ENCODE assay signal across 9 cellular contexts in genomic region chrX:24395775-24396174, GRCh38. TPM values are rescaled to one million over a fixed set of nuclear protein-coding genes. Genes with fewer than 3 reads are reported as not detected.
DNase-seq lines count a peak whose midpoint lies in the region; ATAC-seq and TF ChIP-seq lines count a peak whose summit lies in the region.
"Had no signal": no experiment of that assay in that cellular context is flagged by ENCODE, and none has a peak within 500 bp of the region (broad histone marks: within the 10 kb centered on the region; RNA-seq: fewer than 3 reads in every experiment).

No MANE protein-coding gene starts in this region.

- peak; percentile 88 for ATAC-seq in CD8-positive, alpha-beta T cell
- ATAC-seq in GM18907 (IDR thresholded peaks at IDR 0.05; ENCODE audit: unreplicated experiment) (peak; percentile 83), Right ventricle myocardium superior (ENCODE audit: poor library complexity) (peak; percentile 80), GM21515 (IDR thresholded peaks at IDR 0.05; ENCODE audit: unreplicated experiment) (no peak)

- DNase-seq in CD8-positive, alpha-beta T cell, result peak in 4 of 7 experiments; percentile 3 to 49 (median 28)
- DNase-seq in PC-9 (peak in 1 of 2 experiments; percentile 38), adipocyte (ENCODE audit: low read depth) (peak; percentile 88), Right ventricle myocardium superior (no peak)

- H3K4me1 Mint-ChIP-seq in CD8-positive, alpha-beta T cell (ENCODE audit: low read depth), result peaks cover 2% of the 10 kb centered on the region

- no peak overlapping the region for H2AFZ ChIP-seq in KMS-11 (ENCODE audit: low read depth)
- no peak overlapping the region for H2AFZ ChIP-seq in PC-9

- H3F3A ChIP-seq in PC-9 (ENCODE audit: insufficient read depth, low read depth), result no peaks in the 10 kb centered on the region

- no peak overlapping the region for H3K4me3 Mint-ChIP-seq in CD8-positive, alpha-beta T cell

- TF ChIP-seq CTCF in CD8-positive, alpha-beta T cell (IDR thresholded peaks at IDR 0.05), result peak; percentile 60
- TF ChIP-seq CTCF in KMS-11 (conservative IDR thresholded peaks at IDR 0.05; ENCODE audit: low read depth, low read length), result peak; percentile 81
- peak; percentile 79 for TF ChIP-seq CTCF in PC-9 (conservative IDR thresholded peaks at IDR 0.05)

- no peak overlapping the region for H3K27ac ChIP-seq in CD8-positive, alpha-beta T cell (ENCODE audit: low read depth, low read length)
- H3K27ac ChIP-seq in KMS-11 (no peak overlapping the region), PC-9 (no peak overlapping the region), rectal smooth muscle tissue (ENCODE audit: low read depth, low read length) (peak overlapping the region; percentile 59)

- no peaks in the 10 kb centered on the region for H3K9me3 Mint-ChIP-seq in CD8-positive, alpha-beta T cell

- H3K9ac ChIP-seq in KMS-11 (no peak overlapping the region), adipocyte (ENCODE audit: low read length) (no peak overlapping the region), rectal smooth muscle tissue (ENCODE audit: low read length) (no peak overlapping the region)

- no TSS peak for BruUV-seq in PC-9 (replicated peaks; lab: Mats Ljungman, UMichigan)

- no peak overlapping the region for H3K27ac Mint-ChIP-seq in CD8-positive, alpha-beta T cell

- H3K36me3 ChIP-seq in CD8-positive, alpha-beta T cell (ENCODE audit: insufficient read depth, low read length), result no peaks in the 10 kb centered on the region
- no peaks in the 10 kb centered on the region for H3K36me3 ChIP-seq in KMS-11 (ENCODE audit: insufficient read depth)
- H3K36me3 ChIP-seq in PC-9 (ENCODE audit: low read depth), result no peaks in the 10 kb centered on the region
- H3K36me3 ChIP-seq in adipocyte (ENCODE audit: control insufficient read depth, insufficient read depth, low read length, severe bottlenecking), result no peaks in the 10 kb centered on the region
- H3K36me3 ChIP-seq in rectal smooth muscle tissue (ENCODE audit: control insufficient read depth, insufficient read depth, low read length), result no peaks in the 10 kb centered on the region

- H3K27me3 Mint-ChIP-seq in CD8-positive, alpha-beta T cell (ENCODE audit: low read depth), result peaks cover 17% of the 10 kb centered on the region

- H3K27me3 ChIP-seq in CD8-positive, alpha-beta T cell (ENCODE audit: insufficient read depth, low read length), result no peaks in the 10 kb centered on the region
- H3K27me3 ChIP-seq in KMS-11 (ENCODE audit: insufficient read depth, low read depth) (no peaks in the 10 kb centered on the region), PC-9 (ENCODE audit: insufficient read depth, low read depth) (peaks cover 8% of the 10 kb centered on the region; the same call in 1 of the 2 replicates), adipocyte (replicated peaks; ENCODE audit: control insufficient read depth, insufficient read depth, low read length) (peaks cover 27% of the 10 kb centered on the region), rectal smooth muscle tissue (ENCODE audit: control insufficient read depth, insufficient read depth, low read length) (peaks cover 3% of the 10 kb centered on the region)

- intact Hi-C loops in CD8-positive, alpha-beta T cell (cut with DNase I, micrococcal nuclease), result loop anchor here (1.0 kb wide), 2 partner anchors 103 to 104 kb away; no protein-coding TSS in a partner anchor
- intact Hi-C loops in PC-9 (cut with micrococcal nuclease; ENCODE audit: unreplicated experiment) (loop anchor here (1.0 to 10.0 kb wide), 3 partner anchors 104 to 747 kb away; no protein-coding TSS in a partner anchor), Right ventricle myocardium superior (cut with DNase I) (loop anchor here (5.0 kb wide), 1 partner anchor 102 kb away; no protein-coding TSS in a partner anchor)

- H3K79me2 ChIP-seq in KMS-11 (ENCODE audit: insufficient read depth, low read depth) (no peaks in the 10 kb centered on the region), PC-9 (ENCODE audit: low read depth) (no peaks in the 10 kb centered on the region)

- no peaks in the 10 kb centered on the region for H3K36me3 Mint-ChIP-seq in CD8-positive, alpha-beta T cell

- no peaks in the 10 kb centered on the region for H3K9me2 ChIP-seq in PC-9 (ENCODE audit: insufficient read depth)

- H3K4me2 ChIP-seq in KMS-11 (no peak overlapping the region), PC-9 (no peak overlapping the region)

- no peaks in the 10 kb centered on the region for H3K4me1 ChIP-seq in CD8-positive, alpha-beta T cell (ENCODE audit: insufficient read depth, low read length)
- H3K4me1 ChIP-seq in KMS-11 (ENCODE audit: low read depth, poor library complexity, severe bottlenecking), result peaks cover 3% of the 10 kb centered on the region
- H3K4me1 ChIP-seq in PC-9 (replicated peaks; ENCODE audit: insufficient read depth), result no peaks in the 10 kb centered on the region
- peaks cover 17% of the 10 kb centered on the region for H3K4me1 ChIP-seq in adipocyte (ENCODE audit: control insufficient read depth, insufficient read depth, low read length)
- H3K4me1 ChIP-seq in rectal smooth muscle tissue (ENCODE audit: control insufficient read depth, insufficient read depth, low read length), result peaks cover 10% of the 10 kb centered on the region

- no peak overlapping the region for H3K4me3 ChIP-seq in CD8-positive, alpha-beta T cell (ENCODE audit: low read depth, low read length)
- H3K4me3 ChIP-seq in KMS-11 (IDR thresholded peaks at IDR 0.05; ENCODE audit: insufficient read depth, low read depth, low read length) (no peak overlapping the region), PC-9 (no peak overlapping the region), adipocyte (ENCODE audit: low read length) (no peak overlapping the region), rectal smooth muscle tissue (ENCODE audit: low read length) (no peak overlapping the region)

- CTCF ChIA-PET in CD8-positive, alpha-beta T cell (lab: Charles Lee), result interaction anchor here (0.6 to 6.4 kb wide), 30 partner anchors 8 to 307 kb away, joined by 3 to 175 read pairs (median 4); partner anchors contain the start of gene PDK3
- CTCF ChIA-PET in PC-9 (lab: Charles Lee), result interaction anchor here (1.0 to 2.0 kb wide), 2 partner anchors 103 to 110 kb away, joined by 4 to 14 read pairs; no protein-coding TSS in a partner anchor

- no peaks in the 10 kb centered on the region for H4K20me1 ChIP-seq in KMS-11 (ENCODE audit: insufficient read depth)
- no peaks in the 10 kb centered on the region for H4K20me1 ChIP-seq in PC-9 (ENCODE audit: insufficient read depth)

- no peaks in the 10 kb centered on the region for H3K9me3 ChIP-seq in CD8-positive, alpha-beta T cell (ENCODE audit: low read length)
- H3K9me3 ChIP-seq in PC-9 (ENCODE audit: insufficient read depth, low read depth) (no peaks in the 10 kb centered on the region), adipocyte (ENCODE audit: control insufficient read depth, low read length) (no peaks in the 10 kb centered on the region)

- POLR2A ChIA-PET in CD8-positive, alpha-beta T cell (lab: Charles Lee), result interaction anchor here (0.7 to 2.5 kb wide), 3 partner anchors 85 to 325 kb away, joined by 3 to 14 read pairs (median 10); no protein-coding TSS in a partner anchor
- POLR2A ChIA-PET in PC-9 (lab: Charles Lee; ENCODE audit: unreplicated experiment), result no interaction called here

RNA-seq across cellular contexts. Expression of gene SUPT20HL1, which starts 35.3 kb away (rescaled TPM):
- total RNA-seq in CD8-positive, alpha-beta T cell, result not detected
- total RNA-seq in PC-9 (2021) (not detected in 2 replicates), Right ventricle myocardium superior (not detected)
- total RNA-seq: subcutaneous adipose tissue had no signal
